ENCODE assay signal across 8 cellular contexts in genomic region chr9:6007770-6008168, GRCh38. TPM values are rescaled to one million over a fixed set of nuclear protein-coding genes. Genes with fewer than 3 reads are reported as not detected.
DNase-seq lines count a peak whose midpoint lies in the region; ATAC-seq and TF ChIP-seq lines count a peak whose summit lies in the region.

No MANE protein-coding gene starts in this region.

- H3K9ac ChIP-seq in endodermal cell (ENCODE audit: extremely low read depth, low read length, poor library complexity, severe bottlenecking), result peak overlapping the region; percentile 56

- H3K27me3 ChIP-seq in endodermal cell (ENCODE audit: control insufficient read depth, insufficient read depth, low read length, poor library complexity, severe bottlenecking), result no peaks in the 10 kb centered on the region

- CTCF ChIA-PET in activated CD8-positive, alpha-beta memory T cell treated with anti-CD3 and anti-CD28 coated beads, Interleukin-2, amount 10 ng/mL, durations not matched to agents 7 days and 5 days (lab: Charles Lee), result interaction anchor here (0.9 to 1.3 kb wide), 6 partner anchors 15 to 449 kb away, joined by 3 to 7 read pairs (median 4); no protein-coding TSS in a partner anchor

- no peak for TF ChIP-seq CTCF in endodermal cell (conservative IDR thresholded peaks at IDR 0.05)

- 0% methylated on average over 44 of the region's 54 CpGs; no CpG with 5 or more reads in 1 of the 2 experiments for WGBS in endodermal cell (ENCODE audit: insufficient coverage in 1 of 2, insufficient read length in 1 of 2), 2 experiments

- H3K27ac ChIP-seq in endodermal cell (ENCODE audit: low read depth, low read length), result peak overlapping the region; percentile 96

- no peaks in the 10 kb centered on the region for H3K9me3 ChIP-seq in endodermal cell (ENCODE audit: control insufficient read depth, low read length)

- peaks cover 36% of the 10 kb centered on the region for H3K36me3 ChIP-seq in endodermal cell (ENCODE audit: control insufficient read depth, insufficient read depth, low read length)

- H3K4me1 Mint-ChIP-seq in activated CD8-positive, alpha-beta memory T cell treated with anti-CD3 and anti-CD28 coated beads, Interleukin-2, amount 10 ng/mL, durations not matched to agents 7 days and 5 days, result peaks cover 56% of the 10 kb centered on the region
- peaks cover 15% of the 10 kb centered on the region for H3K4me1 Mint-ChIP-seq in endodermal cell

- H3K27me3 Mint-ChIP-seq in activated CD8-positive, alpha-beta memory T cell treated with anti-CD3 and anti-CD28 coated beads, Interleukin-2, amount 10 ng/mL, durations not matched to agents 7 days and 5 days, result no peaks in the 10 kb centered on the region
- no peaks in the 10 kb centered on the region for H3K27me3 Mint-ChIP-seq in endodermal cell (ENCODE audit: insufficient read depth)

- H3K4me3 Mint-ChIP-seq in activated CD8-positive, alpha-beta memory T cell treated with anti-CD3 and anti-CD28 coated beads, Interleukin-2, amount 10 ng/mL, durations not matched to agents 7 days and 5 days, result peak overlapping the region; percentile 94
- H3K4me3 Mint-ChIP-seq in endodermal cell, result peak overlapping the region; percentile 80

- peak overlapping the region; percentile 91 for H3K4me3 ChIP-seq in endodermal cell (ENCODE audit: low read length)

- H3K9me3 Mint-ChIP-seq in activated CD8-positive, alpha-beta memory T cell treated with anti-CD3 and anti-CD28 coated beads, Interleukin-2, amount 10 ng/mL, durations not matched to agents 7 days and 5 days (ENCODE audit: low read depth), result no peaks in the 10 kb centered on the region
- no peaks in the 10 kb centered on the region for H3K9me3 Mint-ChIP-seq in endodermal cell

- peak; percentile 11 for ATAC-seq in GM18873 (IDR thresholded peaks at IDR 0.05; ENCODE audit: low FRiP score, unreplicated experiment)
- peak; percentile 51 for ATAC-seq in HG03135 (IDR thresholded peaks at IDR 0.05; ENCODE audit: unreplicated experiment)
- peak; percentile 56 for ATAC-seq in activated CD8-positive, alpha-beta memory T cell treated with anti-CD3 and anti-CD28 coated beads, Interleukin-2, amount 10 ng/mL, durations not matched to agents 7 days and 5 days

- H3K4me1 ChIP-seq in endodermal cell (ENCODE audit: control insufficient read depth, insufficient read depth, low read length), result no peaks in the 10 kb centered on the region

- peak overlapping the region; percentile 92 for H3K27ac Mint-ChIP-seq in activated CD8-positive, alpha-beta memory T cell treated with anti-CD3 and anti-CD28 coated beads, Interleukin-2, amount 10 ng/mL, durations not matched to agents 7 days and 5 days
- peak overlapping the region; percentile 92 for H3K27ac Mint-ChIP-seq in endodermal cell

- H3K36me3 Mint-ChIP-seq in activated CD8-positive, alpha-beta memory T cell treated with anti-CD3 and anti-CD28 coated beads, Interleukin-2, amount 10 ng/mL, durations not matched to agents 7 days and 5 days, result peaks cover 27% of the 10 kb centered on the region
- peaks cover 21% of the 10 kb centered on the region for H3K36me3 Mint-ChIP-seq in endodermal cell (ENCODE audit: low read depth)

- DNase-seq in AG08396 (ENCODE audit: low spot score), result peak; percentile 75
- peak; percentile 69 for DNase-seq in NCI-H526 treated with DMSO at 0.1 percent for 48 hours (lab: John Stamatoyannopoulos, UW)
- peak; percentile 84 for DNase-seq in activated CD8-positive, alpha-beta memory T cell treated with anti-CD3 and anti-CD28 coated beads, Interleukin-2, amount 10 ng/mL, durations not matched to agents 7 days and 5 days
- peak; percentile 94 for DNase-seq in endodermal cell
- DNase-seq in middle frontal gyrus (ENCODE audit: extremely low spot score, low spot score), result peak; percentile 25
- peak; percentile 44 to 63 for DNase-seq in stimulated activated CD8-positive, alpha-beta memory T cell treated with anti-CD3 and anti-CD28 coated beads, Interleukin-4, amount 100 ng/mL, for 1 hour (ENCODE audit: low read depth in 2 of 2, low spot score in 1 of 2)

RNA-seq across cellular contexts. Expression of gene RANBP6, which starts 7.7 kb away (rescaled TPM):
- 10 to 100 TPM; 18.8 to 24.0 TPM for total RNA-seq in activated CD8-positive, alpha-beta memory T cell treated with anti-CD3 and anti-CD28 coated beads, Interleukin-2, amount 10 ng/mL, durations not matched to agents 7 days and 5 days
- 10 to 100 TPM; 19.5 to 21.3 TPM for total RNA-seq in endodermal cell
- polyA plus RNA-seq in endodermal cell (2013, experiment 1 of 2), result 34.7 TPM
- polyA plus RNA-seq in endodermal cell (2013, experiment 2 of 2), result 28.5 TPM

Comparison
In these comparisons a context has a peak if more than half of its experiments do, and no peak if none do; other contexts are left out.
1. Peak in every context shown above with its lines: DNase-seq, ATAC-seq, H3K4me3 ChIP-seq and H3K27ac ChIP-seq.
2. DNase-seq: peak in every context shown above with its lines; median percentile 94 in endodermal cell; 84 in activated CD8-positive, alpha-beta memory T cell treated with anti-CD3 and anti-CD28 coated beads, Interleukin-2, amount 10 ng/mL, durations not matched to agents 7 days and 5 days; 75 in AG08396; 69 in NCI-H526 treated with DMSO at 0.1 percent for 48 hours; 54 in stimulated activated CD8-positive, alpha-beta memory T cell treated with anti-CD3 and anti-CD28 coated beads, Interleukin-4, amount 100 ng/mL, for 1 hour; 25 in middle frontal gyrus.